Comparison of ENCODE assay signal across 8 cellular contexts in genomic region chr1:222711319-222712252, GRCh38. TPM values are rescaled to one million over a fixed set of nuclear protein-coding genes. Genes with fewer than 3 reads are reported as not detected.
DNase-seq lines count a peak whose midpoint lies in the region; ATAC-seq and TF ChIP-seq lines count a peak whose summit lies in the region.

No MANE protein-coding gene starts in this region.

- peaks cover 11 to 20% (median 12%) of the 10 kb centered on the region in 3 donors for H3K27me3 Mint-ChIP-seq in immature natural killer cell (ENCODE audit: low read depth in 3 of 3)

- peak; percentile 30 for ATAC-seq in GM18505 (IDR thresholded peaks at IDR 0.05; ENCODE audit: unreplicated experiment)
- ATAC-seq in HG02970 (IDR thresholded peaks at IDR 0.05; ENCODE audit: low FRiP score, unreplicated experiment), result peak; percentile 30

- peaks cover 3 to 4% (median 4%) of the 10 kb centered on the region in 3 donors for H3K36me3 Mint-ChIP-seq in immature natural killer cell

- H3K27me3 ChIP-seq in WERI-Rb-1 (ENCODE audit: insufficient read depth, low read depth, severe bottlenecking), result no peaks in the 10 kb centered on the region

- H3K4me1 Mint-ChIP-seq in immature natural killer cell, result peaks cover 49 to 62% of the 10 kb centered on the region in 2 donors

- H3K27ac ChIP-seq in 22Rv1 (peak overlapping the region; percentile 94), WERI-Rb-1 (0 out of 2 replicates have a peak overlapping the region, but pooled peaks have one; percentile 12)

- peak overlapping the region; percentile 95 to 100 (median 98) for H3K4me3 Mint-ChIP-seq in immature natural killer cell

- peak; percentile 27 for DNase-seq in NCI-H2107 (lab: John Stamatoyannopoulos, UW)
- DNase-seq in WERI-Rb-1, result peak; percentile 19
- peak; percentile 69 to 76 for DNase-seq in T47D (ENCODE audit: low read depth in 1 of 2, low spot score in 1 of 2)
- DNase-seq in immature natural killer cell, result peak; percentile 59 to 70 (median 66)
- DNase-seq in stimulated activated CD4-positive, alpha-beta T cell treated with anti-CD3 and anti-CD28 coated beads, Interleukin-12 subunit alpha, Interleukin-12 subunit beta, amount 100 ng/mL, for 24 hours (ENCODE audit: low read depth in 2 of 2), result peak; percentile 38 to 54

- peaks cover 0 to 1% (median 0%) of the 10 kb centered on the region in 6 donors for H3K9me3 Mint-ChIP-seq in immature natural killer cell

- in situ Hi-C loops in T47D (cut with HindIII; ENCODE audit: low pct_unique_long_range_greater_than_20kb, low sequenced_read_pairs), result no loop called here

- TF ChIP-seq CTCF in 22Rv1 (IDR thresholded peaks at IDR 0.05), result no peak
- no peak for TF ChIP-seq CTCF in WERI-Rb-1 (IDR thresholded peaks at IDR 0.05; ENCODE audit: low read depth, low read length)

- peak overlapping the region; percentile 97 to 100 (median 98) for H3K27ac Mint-ChIP-seq in immature natural killer cell

- H3K9me3 ChIP-seq in WERI-Rb-1 (ENCODE audit: severe bottlenecking), result no peaks in the 10 kb centered on the region

- peak; percentile 5 for TF ChIP-seq POLR2A in GM18505 (IDR thresholded peaks at IDR 0.05; ENCODE audit: borderline replicate concordance, extremely low read depth, insufficient read depth, insufficient read length)

- H3K36me3 ChIP-seq in WERI-Rb-1, result no peaks in the 10 kb centered on the region

- H3K4me3 ChIP-seq in WERI-Rb-1 (ENCODE audit: low read depth, low read length), result peak overlapping the region; percentile 72

RNA-seq across cellular contexts. Expression of gene AIDA, which starts 0.7 kb away (rescaled TPM):
- polyA plus RNA-seq in immature natural killer cell, result 10 to 100 TPM; 16.7 to 22.0 (median 21.2) TPM

RNA-seq across cellular contexts. Expression of gene BROX, which starts 0.8 kb away (rescaled TPM):
- 10 to 100 TPM; 17.5 to 26.5 (median 22.1) TPM for polyA plus RNA-seq in immature natural killer cell

RNA-seq across cellular contexts. Expression of gene FAM177B, which starts 25.4 kb away (rescaled TPM):
- not detected for polyA plus RNA-seq in immature natural killer cell

Comparison
In these comparisons a context has a peak if more than half of its experiments do, and no peak if none do; other contexts are left out.
1. Peak in every context shown above with its lines: DNase-seq, ATAC-seq, H3K4me3 ChIP-seq and H3K27ac ChIP-seq.
2. DNase-seq: peak in every context shown above with its lines; median percentile 72 in T47D; 66 in immature natural killer cell; 46 in stimulated activated CD4-positive, alpha-beta T cell treated with anti-CD3 and anti-CD28 coated beads, Interleukin-12 subunit alpha, Interleukin-12 subunit beta, amount 100 ng/mL, for 24 hours; 27 in NCI-H2107; 19 in WERI-Rb-1.